Comparison of ENCODE assay signal across 22 cellular contexts in the genomic region with DNA sequence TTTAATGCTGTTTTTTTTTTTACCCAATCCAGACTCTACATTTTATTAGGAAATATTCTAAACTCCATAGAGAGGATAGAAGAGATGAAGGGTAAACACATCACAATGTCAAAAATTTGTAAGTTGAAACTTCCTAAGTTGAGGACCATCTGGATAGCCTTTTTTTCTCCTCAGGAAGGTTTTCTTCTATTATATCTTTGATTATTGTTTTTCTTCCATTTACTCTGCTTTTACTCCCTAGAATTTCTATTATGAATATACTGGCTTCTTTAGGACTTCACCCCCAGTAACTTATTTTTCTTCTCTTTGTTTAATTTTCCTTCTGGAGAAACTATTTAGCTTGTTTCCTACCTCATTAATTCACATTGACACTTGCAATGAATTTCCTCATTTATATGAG.
"Had no signal": no experiment of that assay in that cellular context is flagged by ENCODE, and none has a peak within 500 bp of the region (broad histone marks: within the 10 kb centered on the region; RNA-seq: fewer than 3 reads in every experiment).

No MANE protein-coding gene starts in this region.

- H3K27me3 ChIP-seq: dorsolateral prefrontal cortex, esophagus muscularis mucosa, foreskin keratinocyte, gastroesophageal sphincter, heart right ventricle, left lung had no signal

- FAIRE-seq: endothelial cell of umbilical vein, keratinocyte had no signal

- H3K4me3 ChIP-seq: coronary artery, dorsolateral prefrontal cortex, esophagus muscularis mucosa, gastroesophageal sphincter, heart right ventricle, left lung, lower lobe of right lung had no signal

- DNase-seq: dermis blood vessel endothelial cell; dorsolateral prefrontal cortex; effector CD4-positive, alpha-beta T cell; effector memory CD4-positive, alpha-beta T cell; foreskin keratinocyte; glutamatergic neuron; head of caudate nucleus; heart right ventricle; hippocampal formation; left cardiac atrium; left lung; left ventricle myocardium superior; lower lobe of right lung; mesendoderm; midbrain; naive B cell; naive thymus-derived CD8-positive, alpha-beta T cell had no signal

- H3K36me3 ChIP-seq: esophagus muscularis mucosa, gastroesophageal sphincter, heart right ventricle, left lung, lower lobe of right lung had no signal

- H3K4me1 ChIP-seq: esophagus muscularis mucosa, foreskin keratinocyte, gastroesophageal sphincter, heart right ventricle, left lung, lower lobe of right lung had no signal

- H3K27ac ChIP-seq: coronary artery, dorsolateral prefrontal cortex, esophagus muscularis mucosa, foreskin keratinocyte, gastroesophageal sphincter, heart right ventricle, left lung, lower lobe of right lung had no signal
